In genomic region chr6:87029711-87030314, GRCh38 we compare ENCODE assay signal across 8 cellular contexts.
A peak's percentile ranks its signal among the peaks of the same experiment; 100 is the strongest.
DNase-seq lines count a peak whose midpoint lies in the region; ATAC-seq, FAIRE-seq and TF ChIP-seq lines count a peak whose summit lies in the region.

No MANE protein-coding gene starts in this region.

- no peak overlapping the region for H3K14ac ChIP-seq in H9 (ENCODE audit: insufficient read depth, low read length)

- no peak overlapping the region for H2BK120ac ChIP-seq in H9 (ENCODE audit: low read depth, low read length, poor library complexity, severe bottlenecking)

- H3K4ac ChIP-seq in H9 (ENCODE audit: low read depth, low read length), result no peak overlapping the region

- H3K4me1 Mint-ChIP-seq in CD14-positive monocyte, result no peaks in the 10 kb centered on the region
- H3K4me1 Mint-ChIP-seq in H9, result no peaks in the 10 kb centered on the region

- H2BK12ac ChIP-seq in H9 (ENCODE audit: insufficient read length, low read depth, low read length), result no peak overlapping the region

- TF ChIP-seq EP300 in ovary (IDR thresholded peaks at IDR 0.05), result no peak

- WGBS in H9 (ENCODE audit: extremely low coverage, insufficient read length, low lambda C conversion rate), result no CpG with 5 or more reads among the region's 3 CpGs
- 54 to 60% (median 58%) methylated on average over 3 of the region's 3 CpGs for WGBS in ovary, 3 donors

- no peak overlapping the region for H3K9ac ChIP-seq in H9 (ENCODE audit: extremely low read depth, insufficient read length, low read length)

- no peak overlapping the region for H3K18ac ChIP-seq in H9 (ENCODE audit: insufficient read length, low read depth, low read length)

- H3K36me3 ChIP-seq in ovary, result no peaks in the 10 kb centered on the region

- H3K23me2 ChIP-seq in H9 (ENCODE audit: insufficient read length, low read depth, low read length, poor library complexity, severe bottlenecking), result no peaks in the 10 kb centered on the region

- TF ChIP-seq CTCF in CD14-positive monocyte (IDR thresholded peaks at IDR 0.05) (peak; percentile 55), H9 (conservative IDR thresholded peaks at IDR 0.05) (peak; percentile 66), ovary (IDR thresholded peaks at IDR 0.05) (peak; percentile 27 to 48 (median 29))

- no peaks in the 10 kb centered on the region for H3K79me1 ChIP-seq in H9 (ENCODE audit: insufficient read depth, low read depth, low read length, poor library complexity, severe bottlenecking)

- no peak overlapping the region for H4K91ac ChIP-seq in H9 (ENCODE audit: insufficient read length, low read depth, low read length)

- H3K27me3 Mint-ChIP-seq in CD14-positive monocyte (ENCODE audit: low read depth in 3 of 3) (peaks cover 0 to 6% (median 2%) of the 10 kb centered on the region in 3 donors), H9 (ENCODE audit: low read depth) (peaks cover 1% of the 10 kb centered on the region; the same call in 1 of the 2 replicates)

- no peak overlapping the region for H2AFZ ChIP-seq in H9 (ENCODE audit: low read length)

- peak; percentile 64 for FAIRE-seq in endometrium (lab: Jason Lieb, UNC)

- H3K27ac ChIP-seq in H9 (ENCODE audit: insufficient read length, low read depth, low read length), result no peak overlapping the region
- H3K27ac ChIP-seq in ovary, result no peak overlapping the region

- no peaks in the 10 kb centered on the region for H3K36me3 Mint-ChIP-seq in CD14-positive monocyte
- no peaks in the 10 kb centered on the region; a peak in 1 of 7 replicates for H3K36me3 Mint-ChIP-seq in H9 (ENCODE audit: insufficient read depth in 1 of 3, low read depth in 3 of 3)

- no peak for TF ChIP-seq POLR2A in ovary (IDR thresholded peaks at IDR 0.05)

- H3K23ac ChIP-seq in H9 (ENCODE audit: insufficient read length, low read depth, low read length), result no peak overlapping the region

- no peak overlapping the region for H3K56ac ChIP-seq in H9 (ENCODE audit: insufficient read length, low read depth, low read length)

- H3K4me3 ChIP-seq in ovary, result no peak overlapping the region

- no peak overlapping the region for H2BK15ac ChIP-seq in H9 (ENCODE audit: low read depth, low read length)

- no peak overlapping the region for H4K8ac ChIP-seq in H9 (replicated peaks; ENCODE audit: insufficient read length, low read depth, low read length)

- H2BK20ac ChIP-seq in H9 (ENCODE audit: low read depth, low read length, poor library complexity, severe bottlenecking), result no peak overlapping the region

- intact Hi-C loops in CD14-positive monocyte (cut with micrococcal nuclease) (no loop called here), ovary (cut with DNase I) (no loop called here)

- H3K9me3 Mint-ChIP-seq in CD14-positive monocyte (peaks cover 0 to 6% (median 3%) of the 10 kb centered on the region in 7 donors), H9 (peaks cover 0 to 13% of the 10 kb centered on the region in 2 experiments; a peak in 3 of 5 replicates)

- H3T11ph ChIP-seq in H9 (ENCODE audit: low read length), result no peak overlapping the region

- H3K27me3 ChIP-seq in H9 (ENCODE audit: insufficient read depth, low read length) (no peaks in the 10 kb centered on the region), ovary (no peaks in the 10 kb centered on the region)

- no peak for ATAC-seq in HG02642 (IDR thresholded peaks at IDR 0.05; ENCODE audit: poor library complexity, unreplicated experiment)
- ATAC-seq in HG03196 (IDR thresholded peaks at IDR 0.05; ENCODE audit: unreplicated experiment), result no peak
- ATAC-seq in HG03457 (IDR thresholded peaks at IDR 0.05; ENCODE audit: unreplicated experiment), result no peak

- H2BK5ac ChIP-seq in H9 (ENCODE audit: insufficient read length, low read length), result no peak overlapping the region

- H4K20me1 ChIP-seq in H9 (ENCODE audit: control insufficient read depth, insufficient read depth, insufficient read length), result no peaks in the 10 kb centered on the region

- no peak for DNase-seq in CD14-positive monocyte (ENCODE audit: low spot score)
- no peak for DNase-seq in H9
- peak; percentile 72 for DNase-seq in NCI-H82 (lab: John Stamatoyannopoulos, UW)
- DNase-seq in ovary, result no peak

- H2AK5ac ChIP-seq in H9 (ENCODE audit: insufficient read length, low read length), result no peak overlapping the region

- no peaks in the 10 kb centered on the region for H3K79me2 ChIP-seq in H9 (ENCODE audit: insufficient read depth, low read length)

- no peaks in the 10 kb centered on the region for H3K4me1 ChIP-seq in H9 (ENCODE audit: insufficient read depth, low read length)
- no peaks in the 10 kb centered on the region for H3K4me1 ChIP-seq in ovary (ENCODE audit: insufficient read depth)

- H3K9me3 ChIP-seq in H9 (ENCODE audit: control insufficient read depth, low read depth, low read length) (no peaks in the 10 kb centered on the region), ovary (no peaks in the 10 kb centered on the region)

- no peak overlapping the region for H3K27ac Mint-ChIP-seq in CD14-positive monocyte
- H3K27ac Mint-ChIP-seq in H9, result no peak overlapping the region

- H4K5ac ChIP-seq in H9 (ENCODE audit: insufficient read length, low read depth, low read length), result no peak overlapping the region

- H3K4me2 ChIP-seq in H9 (ENCODE audit: insufficient read depth, insufficient read length, low read length), result no peak overlapping the region

- no peak overlapping the region for H3K4me3 Mint-ChIP-seq in CD14-positive monocyte
- H3K4me3 Mint-ChIP-seq in H9, result no peak overlapping the region
